ENCODE assay signal across 6 cellular contexts in the genomic region with DNA sequence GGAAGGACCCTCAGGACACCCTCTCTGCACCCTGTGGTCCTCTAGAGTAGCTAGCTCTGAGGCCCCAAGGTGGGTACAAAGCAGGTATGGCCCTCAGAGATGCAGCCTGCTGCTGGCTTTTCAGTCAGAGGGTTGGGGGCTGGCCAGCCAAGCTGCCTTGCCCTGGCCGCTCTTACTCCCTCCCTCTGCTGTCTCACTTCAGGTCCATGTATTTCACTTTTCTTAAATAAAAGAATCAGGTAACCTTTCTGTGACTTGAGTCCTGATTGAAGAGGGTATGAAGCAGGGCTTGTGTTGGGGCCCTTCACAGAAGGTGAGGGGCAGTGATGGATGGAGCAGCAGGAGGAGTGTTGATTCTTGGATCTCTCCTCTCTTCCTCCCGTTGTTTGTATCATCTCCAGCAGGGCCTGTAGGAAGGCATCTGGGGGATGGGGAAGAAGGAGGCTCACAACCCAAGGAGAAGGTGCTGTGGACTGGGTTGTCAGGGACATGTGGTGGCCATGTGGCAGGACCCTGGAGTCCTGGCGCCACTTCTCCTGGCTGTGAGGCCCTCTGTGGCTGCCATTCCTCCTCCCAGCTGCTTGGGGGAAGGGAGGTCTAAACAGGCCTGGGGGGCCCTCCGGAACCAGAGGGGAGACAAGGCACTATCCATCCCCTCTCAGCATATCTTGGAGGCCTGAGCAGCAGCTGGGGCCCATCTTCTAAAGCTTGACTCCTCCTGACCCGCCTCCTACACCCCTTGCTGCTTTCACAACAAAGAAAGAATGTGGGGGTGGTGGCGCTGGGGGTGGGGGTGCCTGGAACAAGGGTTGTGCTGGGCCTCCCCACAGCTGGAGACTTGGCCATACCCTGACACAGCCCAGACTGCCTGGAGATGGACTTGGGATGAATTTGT. TPM values are rescaled to one million over a fixed set of nuclear protein-coding genes. Genes with fewer than 3 reads are reported as not detected.
DNase-seq lines count a peak whose midpoint lies in the region; ATAC-seq, FAIRE-seq and TF ChIP-seq lines count a peak whose summit lies in the region.

No MANE protein-coding gene starts in this region.

- peak overlapping the region; percentile 91 for H3K23ac ChIP-seq in IMR-90 (ENCODE audit: low read depth, low read length)
- no peak overlapping the region for H3K23ac ChIP-seq in H1 (ENCODE audit: insufficient read length)

- POLR2A ChIA-PET in IMR-90 (lab: Charles Lee; ENCODE audit: unreplicated experiment): interaction anchor here (1.0 kb wide), 1 partner anchor 67 kb away, joined by 3 read pairs; no protein-coding TSS in a partner anchor
- POLR2A ChIA-PET in H1 (lab: Charles Lee; ENCODE audit: partially characterized antibody): interaction anchor here (1.1 to 5.0 kb wide), 15 partner anchors 9 to 145 kb away, joined by 3 to 43 read pairs (median 7); partner anchors contain the start of genes CNPY3, CUL7, KLC4 and KLHDC3

- H3K56ac ChIP-seq in IMR-90 (ENCODE audit: extremely low read depth, insufficient read depth, low read length): peak overlapping the region; percentile 92
- H3K56ac ChIP-seq in H1 (replicated peaks; ENCODE audit: insufficient read length, low read depth, low read length): no peak overlapping the region

- peak overlapping the region; percentile 87; the same call in 1 of the 2 replicates for H2BK12ac ChIP-seq in H1 (ENCODE audit: low read depth, low read length)

- no peak for TF ChIP-seq POLR2A in IMR-90 (IDR thresholded peaks at IDR 0.05; ENCODE audit: low read depth, low read length)
- TF ChIP-seq POLR2A in H1 (IDR thresholded peaks at IDR 0.05; ENCODE audit: control extremely low read depth in 1 of 2, low read depth in 2 of 2, low read length in 2 of 2): no peak

- H2AK9ac ChIP-seq in IMR-90 (replicated peaks; ENCODE audit: low read depth, low read length, poor library complexity): peak overlapping the region; percentile 68

- no peak for TF ChIP-seq RAD21 in IMR-90 (IDR thresholded peaks at IDR 0.05; ENCODE audit: low read length)
- no peak for TF ChIP-seq RAD21 in H1 (IDR thresholded peaks at IDR 0.05 in 1 of 2, conservative IDR thresholded peaks at IDR 0.05 in 1 of 2; ENCODE audit: low read depth in 2 of 2, low read length in 2 of 2)

- H3K27ac ChIP-seq in IMR-90 (ENCODE audit: insufficient read depth, low read length): peak overlapping the region; percentile 98
- peak overlapping the region; percentile 14; the same call in 1 of the 2 replicates for H3K27ac ChIP-seq in H1 (ENCODE audit: low read depth, low read length)

- WGBS in IMR-90 (ENCODE audit: extremely low coverage in 2 of 2, insufficient read length in 1 of 2), 2 experiments: no CpG with 5 or more reads among the region's 6 CpGs
- WGBS in H1 (ENCODE audit: extremely low coverage in 1 of 2, insufficient coverage in 1 of 2, insufficient read length in 1 of 2, insufficient replicate concordance in 2 of 2, low coverage in 1 of 2, low lambda C conversion rate in 2 of 2, missing lambda C conversion rate in 1 of 2), 2 experiments: 48% methylated on average over 6 of the region's 6 CpGs; no CpG with 5 or more reads in 1 of the 2 experiments

- no peaks in the 10 kb centered on the region for H3K27me3 ChIP-seq in IMR-90 (ENCODE audit: control insufficient read depth, insufficient read depth, low read length)
- H3K27me3 ChIP-seq in H1 (replicated peaks in 1 of 4; ENCODE audit: control insufficient read depth in 3 of 4, extremely low read depth in 1 of 4, insufficient read depth in 3 of 4, low read length in 3 of 4): 0 out of 7 replicates have a peak, but pooled peaks cover 0 to 2% (median 0%) of the 10 kb centered on the region in 4 experiments

- H3K36me3 ChIP-seq in IMR-90 (ENCODE audit: control insufficient read depth, insufficient read depth, low read length): peaks cover 8% of the 10 kb centered on the region; the same call in 1 of the 2 replicates
- peaks cover 0 to 2% (median 0%) of the 10 kb centered on the region in 4 experiments; a peak in 2 of 8 replicates for H3K36me3 ChIP-seq in H1 (ENCODE audit: control insufficient read depth in 2 of 4, insufficient read depth in 4 of 4, low read length in 3 of 4)

- H3K79me1 ChIP-seq in IMR-90 (ENCODE audit: low read depth in 1 of 2, low read length in 2 of 2) (peaks cover 10 to 43% of the 10 kb centered on the region in 2 experiments), H1 (ENCODE audit: low read depth, low read length) (peaks cover 9% of the 10 kb centered on the region)

- no peak for TF ChIP-seq EP300 in H1 (IDR thresholded peaks at IDR 0.05; ENCODE audit: borderline replicate concordance in 1 of 2, low read depth in 2 of 2, low read length in 2 of 2)

- in situ Hi-C loops in IMR-90 (cut with MboI; ENCODE audit: low sequenced_read_pairs): loop anchor here (5.0 kb wide), 1 partner anchor 52 kb away; no protein-coding TSS in a partner anchor

- H3K4ac ChIP-seq in IMR-90 (ENCODE audit: low read depth, low read length) (peak overlapping the region; percentile 97), H1 (replicated peaks; ENCODE audit: insufficient read length, low read depth, low read length) (peak overlapping the region; percentile 10)

- H4K91ac ChIP-seq in IMR-90 (ENCODE audit: insufficient read depth, low read depth, low read length): peak overlapping the region; percentile 93
- H4K91ac ChIP-seq in H1 (replicated peaks; ENCODE audit: insufficient read length, low read length): peak overlapping the region; percentile 45

- intact Hi-C loops in IMR-90 (cut with micrococcal nuclease): loop anchor here (1.0 to 5.0 kb wide), 5 partner anchors 16 to 297 kb away; partner anchors contain the start of genes CUL7, KLC4 and MRPL2

- H2BK5ac ChIP-seq in IMR-90 (ENCODE audit: low read depth, low read length, poor library complexity, severe bottlenecking): peak overlapping the region; percentile 91
- peak overlapping the region; percentile 78; the same call in 1 of the 2 replicates for H2BK5ac ChIP-seq in H1 (ENCODE audit: low read depth, low read length)

- peaks cover 18% of the 10 kb centered on the region for H3K9me1 ChIP-seq in IMR-90 (ENCODE audit: insufficient read depth, low read length)

- FAIRE-seq in H1 (lab: Jason Lieb, UNC): no peak
- FAIRE-seq in frontal cortex (lab: Jason Lieb, UNC): no peak

- H3K4me1 Mint-ChIP-seq in progenitor cell of endocrine pancreas (ENCODE audit: low read depth): peaks cover 15% of the 10 kb centered on the region

- dilution Hi-C loops in IMR-90 (cut with HindIII; ENCODE audit: low sequenced_read_pairs, unreplicated experiment): no loop called here

- peak overlapping the region; percentile 35 for H3K4me3 Mint-ChIP-seq in progenitor cell of endocrine pancreas (ENCODE audit: low read depth)

- peak overlapping the region; percentile 92 for H3K14ac ChIP-seq in IMR-90 (replicated peaks; ENCODE audit: low read depth, low read length)
- no peak overlapping the region for H3K14ac ChIP-seq in H1 (ENCODE audit: insufficient read length)

- peak overlapping the region; percentile 90 for H4K5ac ChIP-seq in IMR-90 (ENCODE audit: low read depth, low read length)
- H4K5ac ChIP-seq in H1 (ENCODE audit: insufficient read length, low read depth, low read length): peak overlapping the region; percentile 12

- no peak overlapping the region for H3K27ac Mint-ChIP-seq in progenitor cell of endocrine pancreas

- H2AFZ ChIP-seq in IMR-90 (replicated peaks; ENCODE audit: low read length, poor library complexity) (peak overlapping the region; percentile 71), H1 (ENCODE audit: low read length) (no peak overlapping the region)

- H3K18ac ChIP-seq in IMR-90 (ENCODE audit: low read depth, low read length) (peak overlapping the region; percentile 89), H1 (ENCODE audit: extremely low read depth, low read length) (peak overlapping the region; percentile 38)

- H2AK5ac ChIP-seq in IMR-90 (ENCODE audit: low read depth, low read length) (peak overlapping the region; percentile 50), H1 (ENCODE audit: low read depth, low read length) (0 out of 2 replicates have a peak overlapping the region, but pooled peaks have one; percentile 84)

- peaks cover 22% of the 10 kb centered on the region for H4K20me1 ChIP-seq in IMR-90 (ENCODE audit: insufficient read depth, low read length)
- peaks cover 7 to 10% of the 10 kb centered on the region in 2 experiments for H4K20me1 ChIP-seq in H1 (replicated peaks in 1 of 2; ENCODE audit: control insufficient read depth in 1 of 2, insufficient read depth in 2 of 2, low read length in 2 of 2)

- no peaks in the 10 kb centered on the region for H3K9me3 Mint-ChIP-seq in progenitor cell of endocrine pancreas (ENCODE audit: low read depth)

- TF ChIP-seq CTCF in IMR-90 (conservative IDR thresholded peaks at IDR 0.05; ENCODE audit: low read depth, low read length) (no peak), H1 (IDR thresholded peaks at IDR 0.05; ENCODE audit: control extremely low read depth in 1 of 3, insufficient read depth in 1 of 3, low read depth in 1 of 3, low read length in 3 of 3) (no peak), progenitor cell of endocrine pancreas (IDR thresholded peaks at IDR 0.05; ENCODE audit: unreplicated experiment) (no peak)

- peaks cover 4% of the 10 kb centered on the region for H3K36me3 Mint-ChIP-seq in progenitor cell of endocrine pancreas (ENCODE audit: insufficient read depth)

- peaks cover 27% of the 10 kb centered on the region for H3K4me1 ChIP-seq in IMR-90 (ENCODE audit: control insufficient read depth, insufficient read depth, low read length)
- H3K4me1 ChIP-seq in H1 (replicated peaks in 1 of 4; ENCODE audit: control insufficient read depth in 3 of 4, insufficient read depth in 4 of 4, low read length in 3 of 4): peaks cover 6 to 17% (median 12%) of the 10 kb centered on the region in 4 experiments; a peak in 6 of 7 replicates

- H3K9me3 ChIP-seq in IMR-90 (ENCODE audit: control insufficient read depth, insufficient read depth, low read length): no peaks in the 10 kb centered on the region
- H3K9me3 ChIP-seq in H1 (ENCODE audit: insufficient read depth in 2 of 2, low read depth in 1 of 2, low read length in 1 of 2): no peaks in the 10 kb centered on the region

- H3K9ac ChIP-seq in IMR-90 (ENCODE audit: low read depth, low read length) (peak overlapping the region; percentile 86), H1 (replicated peaks in 1 of 4; ENCODE audit: extremely low read depth in 1 of 4, low read depth in 3 of 4, low read length in 3 of 4) (no peak overlapping the region)

- H3K4me2 ChIP-seq in IMR-90 (ENCODE audit: low read depth, low read length) (peak overlapping the region; percentile 95), H1 (ENCODE audit: insufficient read depth in 1 of 2, low read depth in 2 of 2, low read length in 2 of 2) (peak overlapping the region; percentile 68 to 76)

- H2BK20ac ChIP-seq in IMR-90 (ENCODE audit: low read depth, low read length): peak overlapping the region; percentile 86
- peak overlapping the region; percentile 93; the same call in 1 of the 2 replicates for H2BK20ac ChIP-seq in H1 (ENCODE audit: low read length)

- no peaks in the 10 kb centered on the region for H3K27me3 Mint-ChIP-seq in progenitor cell of endocrine pancreas

- no TSS peak for BruUV-seq in IMR-90 (replicated peaks; lab: Mats Ljungman, UMichigan)

- H4K8ac ChIP-seq in IMR-90 (ENCODE audit: low read depth in 2 of 2, low read length in 2 of 2) (peak overlapping the region; percentile 79 to 91), H1 (ENCODE audit: extremely low read depth, insufficient read depth, low read length) (no peak overlapping the region)

- H2BK15ac ChIP-seq in IMR-90 (ENCODE audit: low read depth, low read length) (peak overlapping the region; percentile 85; the same call in 2 of the 3 replicates), H1 (ENCODE audit: low read length) (0 out of 2 replicates have a peak overlapping the region, but pooled peaks have one; percentile 72)

- DNase-seq in IMR-90 (peak; percentile 80), H1 (ENCODE audit: low read depth in 1 of 2, low spot score in 2 of 2) (no peak), progenitor cell of endocrine pancreas (ENCODE audit: low spot score, unreplicated experiment) (no peak), frontal cortex (ENCODE audit: low spot score in 2 of 2) (no peak)
- DNase-seq in activated naive CD4-positive, alpha-beta T cell treated with anti-CD3 and anti-CD28 coated beads, Interleukin-2, amount 50 U/mL, for 16 hours: no peak

- CTCF ChIA-PET in IMR-90 (lab: Yijun Ruan, JAX): interaction anchor here (0.7 to 1.5 kb wide), 2 partner anchors 69 to 247 kb away, joined by 3 to 7 read pairs; no protein-coding TSS in a partner anchor
- CTCF ChIA-PET in H1 (lab: Charles Lee; ENCODE audit: partially characterized antibody): interaction anchor here (1.0 to 4.8 kb wide), 7 partner anchors 11 to 69 kb away, joined by 3 to 40 read pairs (median 7); partner anchors contain the start of genes KLHDC3 and MEA1

- ATAC-seq in IMR-90 (ENCODE audit: low read depth): peak; percentile 64
- ATAC-seq in GM21381 (IDR thresholded peaks at IDR 0.05; ENCODE audit: unreplicated experiment): no peak

- peaks cover 10% of the 10 kb centered on the region; the same call in 1 of the 2 replicates for H3K23me2 ChIP-seq in H1 (ENCODE audit: low read depth, low read length)

- H2BK120ac ChIP-seq in IMR-90 (ENCODE audit: low read depth, low read length) (peak overlapping the region; percentile 94), H1 (replicated peaks; ENCODE audit: low read depth, low read length) (peak overlapping the region; percentile 93)

- H3K79me2 ChIP-seq in H1 (ENCODE audit: control insufficient read depth in 1 of 2, insufficient read depth in 2 of 2, low read length in 2 of 2): peaks cover 12 to 34% of the 10 kb centered on the region in 2 experiments

- H3K4me3 ChIP-seq in IMR-90 (ENCODE audit: insufficient read depth, low read depth, low read length): peak overlapping the region; percentile 55; the same call in 1 of the 2 replicates
- peak overlapping the region; percentile 34 to 79 (median 63); a peak in 7 of 8 replicates for H3K4me3 ChIP-seq in H1 (ENCODE audit: extremely low read depth in 1 of 4, insufficient read depth in 2 of 4, low read depth in 3 of 4, low read length in 4 of 4)

RNA-seq across cellular contexts. Expression of gene PTK7, which starts 1.0 kb away (rescaled TPM):
- total RNA-seq in IMR-90 (2012; rRNA removed) (44.4 and 47.1 TPM in 2 replicates), progenitor cell of endocrine pancreas (141 and 142 TPM in 2 replicates), frontal cortex (16.7 TPM)
- polyA plus RNA-seq in IMR-90 (2012; rRNA removed) (122 and 142 TPM in 2 replicates), H1 (2011; rRNA removed) (110 and 133 TPM in 2 replicates)
- polyA plus RNA-seq in IMR-90 (2012; cell fraction: cytosol; rRNA removed): 77.1 and 216 TPM in 2 replicates
- polyA plus RNA-seq in IMR-90 (2012; cell fraction: nucleus; rRNA removed; ENCODE audit: low replicate concordance): 374 and 547 TPM in 2 replicates
- total RNA-seq in H1 (2021; fragmentation: NEBNext Ultra II Directional; extraction: Animal tissue kit (Norgen Biotek cat#: 25700)): 130 and 138 TPM in 2 replicates
- 105 TPM for polyA plus RNA-seq in H1 (2011; cell fraction: cytosol; rRNA removed)
- 256 TPM for polyA plus RNA-seq in H1 (2011; cell fraction: nucleus; rRNA removed)
- polyA plus RNA-seq in H1 (2012, experiment 1 of 2): 146 to 167 TPM (median 153 TPM) in 4 replicates
- polyA plus RNA-seq in H1 (2012, experiment 2 of 2): 166 TPM
- polyA plus RNA-seq in H1 (2013, experiment 1 of 2): 111 TPM
- polyA plus RNA-seq in H1 (2013, experiment 2 of 2): 96.7 TPM
- 151 and 164 TPM in 2 replicates for polyA minus RNA-seq in H1 (2011; rRNA and poly(A)+ RNA removed)
- polyA minus RNA-seq in H1 (2011; cell fraction: cytosol; rRNA and poly(A)+ RNA removed): 99.5 TPM
- polyA minus RNA-seq in H1 (2011; cell fraction: nucleus; rRNA and poly(A)+ RNA removed): 99.6 TPM

RNA-seq across cellular contexts. Expression of gene KLC4, which starts 15.7 kb away (rescaled TPM):
- total RNA-seq in IMR-90 (2012; rRNA removed) (9.7 and 10.9 TPM in 2 replicates), progenitor cell of endocrine pancreas (71.9 and 73.8 TPM in 2 replicates), frontal cortex (18.8 TPM)
- polyA plus RNA-seq in IMR-90 (2012; rRNA removed) (12.4 and 13.0 TPM in 2 replicates), H1 (2011; rRNA removed) (15.7 and 23.8 TPM in 2 replicates)
- polyA plus RNA-seq in IMR-90 (2012; cell fraction: cytosol; rRNA removed): 7.7 and 11.3 TPM in 2 replicates
- 63.8 and 69.4 TPM in 2 replicates for polyA plus RNA-seq in IMR-90 (2012; cell fraction: nucleus; rRNA removed; ENCODE audit: low replicate concordance)
- total RNA-seq in H1 (2021; fragmentation: NEBNext Ultra II Directional; extraction: Animal tissue kit (Norgen Biotek cat#: 25700)): 27.7 and 28.5 TPM in 2 replicates
- polyA plus RNA-seq in H1 (2011; cell fraction: cytosol; rRNA removed): 23.5 TPM
- polyA plus RNA-seq in H1 (2011; cell fraction: nucleus; rRNA removed): 63.1 TPM
- 17.2 to 26.8 TPM (median 26.2 TPM) in 4 replicates for polyA plus RNA-seq in H1 (2012, experiment 1 of 2)
- polyA plus RNA-seq in H1 (2012, experiment 2 of 2): 20.2 TPM
- 14.9 TPM for polyA plus RNA-seq in H1 (2013, experiment 1 of 2)
- 13.6 TPM for polyA plus RNA-seq in H1 (2013, experiment 2 of 2)
- 17.6 and 19.2 TPM in 2 replicates for polyA minus RNA-seq in H1 (2011; rRNA and poly(A)+ RNA removed)
- polyA minus RNA-seq in H1 (2011; cell fraction: cytosol; rRNA and poly(A)+ RNA removed): 9.5 TPM
- polyA minus RNA-seq in H1 (2011; cell fraction: nucleus; rRNA and poly(A)+ RNA removed): 20.0 TPM

RNA-seq across cellular contexts. Expression of gene MRPL2, which starts 15.9 kb away (rescaled TPM):
- 15.8 and 18.1 TPM in 2 replicates for total RNA-seq in IMR-90 (2012; rRNA removed)
- polyA plus RNA-seq in IMR-90 (2012; rRNA removed): 45.9 and 46.8 TPM in 2 replicates
- 23.2 and 43.0 TPM in 2 replicates for polyA plus RNA-seq in IMR-90 (2012; cell fraction: cytosol; rRNA removed)
- polyA plus RNA-seq in IMR-90 (2012; cell fraction: nucleus; rRNA removed; ENCODE audit: low replicate concordance): 38.5 and 46.5 TPM in 2 replicates
- total RNA-seq in H1 (2021; fragmentation: NEBNext Ultra II Directional; extraction: Animal tissue kit (Norgen Biotek cat#: 25700)): 97.7 and 99.9 TPM in 2 replicates
- polyA plus RNA-seq in H1 (2011; rRNA removed): 58.7 and 61.0 TPM in 2 replicates
- 50.1 TPM for polyA plus RNA-seq in H1 (2011; cell fraction: cytosol; rRNA removed)
- polyA plus RNA-seq in H1 (2011; cell fraction: nucleus; rRNA removed): 62.3 TPM
- 74.9 to 127 TPM (median 111 TPM) in 4 replicates for polyA plus RNA-seq in H1 (2012, experiment 1 of 2)
- polyA plus RNA-seq in H1 (2012, experiment 2 of 2): 83.0 TPM
- 66.2 TPM for polyA plus RNA-seq in H1 (2013, experiment 1 of 2)
- polyA plus RNA-seq in H1 (2013, experiment 2 of 2): 61.9 TPM
- polyA minus RNA-seq in H1 (2011; rRNA and poly(A)+ RNA removed): 34.6 and 36.2 TPM in 2 replicates
- polyA minus RNA-seq in H1 (2011; cell fraction: cytosol; rRNA and poly(A)+ RNA removed): 37.5 TPM
- polyA minus RNA-seq in H1 (2011; cell fraction: nucleus; rRNA and poly(A)+ RNA removed): 16.5 TPM
- 45.2 and 52.2 TPM in 2 replicates for total RNA-seq in progenitor cell of endocrine pancreas
- total RNA-seq in frontal cortex: 8.2 TPM

RNA-seq across cellular contexts. Expression of gene CUL7, which starts 21.4 kb away (rescaled TPM):
- total RNA-seq in IMR-90 (2012; rRNA removed) (33.3 and 39.3 TPM in 2 replicates), progenitor cell of endocrine pancreas (58.9 and 60.9 TPM in 2 replicates), frontal cortex (12.6 TPM)
- polyA plus RNA-seq in IMR-90 (2012; rRNA removed) (38.0 and 39.9 TPM in 2 replicates), H1 (2011; rRNA removed) (15.0 and 19.1 TPM in 2 replicates)
- polyA plus RNA-seq in IMR-90 (2012; cell fraction: cytosol; rRNA removed): 21.6 and 30.2 TPM in 2 replicates
- 102 and 140 TPM in 2 replicates for polyA plus RNA-seq in IMR-90 (2012; cell fraction: nucleus; rRNA removed; ENCODE audit: low replicate concordance)
- 10.8 and 11.4 TPM in 2 replicates for total RNA-seq in H1 (2021; fragmentation: NEBNext Ultra II Directional; extraction: Animal tissue kit (Norgen Biotek cat#: 25700))
- 20.6 TPM for polyA plus RNA-seq in H1 (2011; cell fraction: cytosol; rRNA removed)
- polyA plus RNA-seq in H1 (2011; cell fraction: nucleus; rRNA removed): 75.9 TPM
- 11.1 to 16.5 TPM (median 14.8 TPM) in 4 replicates for polyA plus RNA-seq in H1 (2012, experiment 1 of 2)
- 11.6 TPM for polyA plus RNA-seq in H1 (2012, experiment 2 of 2)
- 6.7 TPM for polyA plus RNA-seq in H1 (2013, experiment 1 of 2)
- polyA plus RNA-seq in H1 (2013, experiment 2 of 2): 6.2 TPM
- 25.3 and 26.4 TPM in 2 replicates for polyA minus RNA-seq in H1 (2011; rRNA and poly(A)+ RNA removed)
- polyA minus RNA-seq in H1 (2011; cell fraction: cytosol; rRNA and poly(A)+ RNA removed): 11.2 TPM
- 24.7 TPM for polyA minus RNA-seq in H1 (2011; cell fraction: nucleus; rRNA and poly(A)+ RNA removed)

RNA-seq across cellular contexts. Expression of gene RRP36, which starts 53.7 kb away (rescaled TPM):
- 106 and 114 TPM in 2 replicates for total RNA-seq in IMR-90 (2012; rRNA removed)
- 54.3 and 55.1 TPM in 2 replicates for polyA plus RNA-seq in IMR-90 (2012; rRNA removed)
- 19.9 and 32.2 TPM in 2 replicates for polyA plus RNA-seq in IMR-90 (2012; cell fraction: cytosol; rRNA removed)
- polyA plus RNA-seq in IMR-90 (2012; cell fraction: nucleus; rRNA removed; ENCODE audit: low replicate concordance): 8.8 and 25.5 TPM in 2 replicates
- 89.6 and 92.3 TPM in 2 replicates for total RNA-seq in H1 (2021; fragmentation: NEBNext Ultra II Directional; extraction: Animal tissue kit (Norgen Biotek cat#: 25700))
- 20.6 and 33.9 TPM in 2 replicates for polyA plus RNA-seq in H1 (2011; rRNA removed)
- 48.7 TPM for polyA plus RNA-seq in H1 (2011; cell fraction: cytosol; rRNA removed)
- 32.2 TPM for polyA plus RNA-seq in H1 (2011; cell fraction: nucleus; rRNA removed)
- 88.5 to 96.8 TPM (median 92.1 TPM) in 4 replicates for polyA plus RNA-seq in H1 (2012, experiment 1 of 2)
- polyA plus RNA-seq in H1 (2012, experiment 2 of 2): 53.2 TPM
- 85.3 TPM for polyA plus RNA-seq in H1 (2013, experiment 1 of 2)
- polyA plus RNA-seq in H1 (2013, experiment 2 of 2): 82.7 TPM
- polyA minus RNA-seq in H1 (2011; rRNA and poly(A)+ RNA removed): 51.2 and 56.1 TPM in 2 replicates
- 22.2 TPM for polyA minus RNA-seq in H1 (2011; cell fraction: cytosol; rRNA and poly(A)+ RNA removed)
- 29.4 TPM for polyA minus RNA-seq in H1 (2011; cell fraction: nucleus; rRNA and poly(A)+ RNA removed)
- total RNA-seq in progenitor cell of endocrine pancreas: 60.6 and 62.4 TPM in 2 replicates
- total RNA-seq in frontal cortex: 60.3 TPM
